ENCODE assay signal across 12 cellular contexts in the genomic region with DNA sequence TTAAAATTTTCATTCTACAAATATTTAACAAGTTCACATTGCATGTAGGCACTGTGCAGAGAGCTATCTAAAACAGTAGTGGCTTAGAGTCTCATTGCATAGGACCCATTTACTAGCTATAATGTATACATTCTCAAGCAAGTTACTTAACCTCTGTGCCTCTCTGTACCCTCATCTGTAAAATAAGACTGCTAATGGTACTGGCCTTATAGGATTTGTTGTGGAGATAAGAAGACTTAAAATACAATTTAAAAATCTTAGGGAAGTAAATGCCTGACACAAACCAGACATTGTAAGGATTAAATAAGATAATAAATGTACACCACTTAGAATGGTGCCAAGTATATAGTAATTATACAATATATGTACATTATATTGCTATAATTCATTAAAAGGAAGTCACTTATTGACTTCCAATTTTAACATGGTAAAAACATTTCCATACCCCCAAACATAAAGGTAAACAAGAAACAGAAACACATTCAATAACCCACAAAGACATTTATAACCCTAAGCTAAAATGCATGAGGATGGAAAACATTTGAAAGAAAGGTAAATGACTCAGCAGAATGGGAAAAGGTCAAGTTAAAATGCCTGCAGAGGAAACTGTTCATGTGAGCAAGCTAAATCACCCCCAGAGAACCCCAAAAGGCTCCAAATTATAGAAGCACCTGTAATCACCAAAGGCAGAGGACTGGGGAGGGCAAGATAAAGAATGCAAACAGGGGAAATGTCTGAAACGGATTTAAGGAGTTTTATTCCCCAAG. TPM values are rescaled to one million over a fixed set of nuclear protein-coding genes. Genes with fewer than 3 reads are reported as not detected.
DNase-seq lines count a peak whose midpoint lies in the region; ATAC-seq, FAIRE-seq and TF ChIP-seq lines count a peak whose summit lies in the region.
"Had no signal": no experiment of that assay in that cellular context is flagged by ENCODE, and none has a peak within 500 bp of the region (broad histone marks: within the 10 kb centered on the region; RNA-seq: fewer than 3 reads in every experiment).

No MANE protein-coding gene starts in this region.

- H3K4me1 ChIP-seq in gastroesophageal sphincter (peaks cover 5 to 59% (median 8%) of the 10 kb centered on the region in 3 donors), A673 (ENCODE audit: insufficient read depth, low read length, poor library complexity, severe bottlenecking) (peaks cover 33% of the 10 kb centered on the region)

- in situ Hi-C loops in ACHN (cut with HindIII; ENCODE audit: low pct_ligation_motif_present, low pct_unique_long_range_greater_than_20kb, low sequenced_read_pairs): no loop called here

- peak overlapping the region in 3 of 4 donors; percentile 5 to 33 (median 18) for H3K27ac ChIP-seq in gastroesophageal sphincter
- no peak overlapping the region for H3K27ac ChIP-seq in A673 (ENCODE audit: low read depth, low read length, poor library complexity, severe bottlenecking)
- H3K27ac ChIP-seq: coronary artery, ovary had no signal

- whole genome bisulfite sequencing in gastroesophageal sphincter (ENCODE audit: low coverage in 1 of 2), 2 donors: 15 to 56% methylated on average over 1 of the region's 1 CpG

- TF ChIP-seq CTCF in gastroesophageal sphincter (IDR thresholded peaks at IDR 0.05) (no peak), A673 (conservative IDR thresholded peaks at IDR 0.05; ENCODE audit: low read depth, low read length) (no peak)

- H3K4me3 ChIP-seq in gastroesophageal sphincter: no peak overlapping the region
- H3K4me3 ChIP-seq in A673 (ENCODE audit: low read depth, low read length, poor library complexity, severe bottlenecking): no peak overlapping the region
- H3K4me3 ChIP-seq: coronary artery, ovary had no signal

- no peaks in the 10 kb centered on the region for H3K27me3 ChIP-seq in gastroesophageal sphincter
- H3K27me3 ChIP-seq in A673 (replicated peaks; ENCODE audit: insufficient read depth, low read depth, low read length, poor library complexity): no peaks in the 10 kb centered on the region
- H3K27me3 ChIP-seq: ovary had no signal

- BruUV-seq in A673 (replicated peaks; lab: Mats Ljungman, UMichigan): no TSS peak

- CTCF ChIA-PET in A673 (lab: Charles Lee): no interaction called here

- H3K36me3 ChIP-seq in gastroesophageal sphincter: no peaks in the 10 kb centered on the region
- H3K36me3 ChIP-seq in A673 (ENCODE audit: insufficient read depth, low read length, poor library complexity, severe bottlenecking): no peaks in the 10 kb centered on the region
- H3K36me3 ChIP-seq: ovary had no signal

- intact Hi-C loops in A673 (cut with micrococcal nuclease; ENCODE audit: unreplicated experiment): no loop called here

- TF ChIP-seq EP300 in gastroesophageal sphincter (IDR thresholded peaks at IDR 0.05): no peak

- peak; percentile 82 for FAIRE-seq in GM19239 (lab: Jason Lieb, UNC)

- ATAC-seq in gastroesophageal sphincter: no peak
- ATAC-seq: SK-N-SH treated with all-trans-retinoic acid at 6 μM for 48 hours had no signal

- POLR2A ChIA-PET in A673 (lab: Charles Lee; ENCODE audit: low non-redundant PET): no interaction called here

- TF ChIP-seq POLR2A in gastroesophageal sphincter (IDR thresholded peaks at IDR 0.05): no peak

- H3K9me3 ChIP-seq in gastroesophageal sphincter (no peaks in the 10 kb centered on the region), A673 (ENCODE audit: low read depth, low read length, poor library complexity, severe bottlenecking) (no peaks in the 10 kb centered on the region)
- H3K9me3 ChIP-seq: ovary had no signal

- DNase-seq in ACHN: peak; percentile 7
- DNase-seq in GM19239 (ENCODE audit: insufficient read length, low spot score): no peak
- DNase-seq in SK-N-DZ (ENCODE audit: low spot score): peak; percentile 76
- DNase-seq in NCI-H187 treated with DMSO at 0.1 percent for 48 hours (lab: John Stamatoyannopoulos, UW): no peak
- DNase-seq in A172 (ENCODE audit: low spot score): no peak
- DNase-seq in A673 (ENCODE audit: low spot score): no peak
- DNase-seq: aorta, NCI-H1092 treated with DMSO at 0.1 percent for 48 hours, ovary had no signal

RNA-seq across cellular contexts. Expression of gene RPS6KA5, which starts 30.8 kb away (rescaled TPM):
- polyA plus RNA-seq in SK-N-DZ (2014; cell fraction: cytosol; rRNA removed): 2.4 and 3.4 TPM in 2 replicates
- polyA plus RNA-seq in SK-N-DZ (2014; cell fraction: nucleus; rRNA removed): 3.1 and 5.6 TPM in 2 replicates
- total RNA-seq in gastroesophageal sphincter: 10 to 100 TPM; 30.8 to 48.6 (median 36.6) TPM
- total RNA-seq in A172 (2014; rRNA removed; shearing (Covaris generic)): 5.8 and 8.8 TPM in 2 replicates
- 7.6 and 7.9 TPM in 2 replicates for total RNA-seq in A673 (2021)

Comparison
In these comparisons a context has a peak if more than half of its experiments do, and no peak if none do; other contexts are left out.
1. DNase-seq: peak in ACHN (single experiment) and SK-N-DZ (single experiment); none in GM19239 (single experiment), NCI-H187 treated with DMSO at 0.1 percent for 48 hours (single experiment), A172 (single experiment) and A673 (single experiment).